Comparison of ENCODE assay signal across 23 cellular contexts in genomic region chrX:10983526-10983925, GRCh38.
DNase-seq lines count a peak whose midpoint lies in the region; ATAC-seq, FAIRE-seq and TF ChIP-seq lines count a peak whose summit lies in the region.
"Had no signal": no experiment of that assay in that cellular context is flagged by ENCODE, and none has a peak within 500 bp of the region (broad histone marks: within the 10 kb centered on the region; RNA-seq: fewer than 3 reads in every experiment).

No MANE protein-coding gene starts in this region.

- no peaks in the 10 kb centered on the region for H3K79me2 ChIP-seq in HepG2 (ENCODE audit: insufficient read depth, low read length)

- no TSS peak for BruUV-seq in HepG2 (replicated peaks; lab: Mats Ljungman, UMichigan)
- BruUV-seq in A673 (replicated peaks; lab: Mats Ljungman, UMichigan): no TSS peak

- H3K27ac ChIP-seq in HepG2 (ENCODE audit: extremely low read length, insufficient read depth, low read length) (peak overlapping the region; percentile 35), right lobe of liver (no peak overlapping the region), A673 (ENCODE audit: low read depth, low read length, poor library complexity, severe bottlenecking) (no peak overlapping the region)
- H3K27ac ChIP-seq: 22Rv1; A549; BLaER1 treated with 17β-estradiol and CSF1 and Interleukin-3, amounts not matched to agents 10 nM and 100 nM had no signal

- TF ChIP-seq EP300 in HepG2 (IDR thresholded peaks at IDR 0.05; ENCODE audit: low read depth in 2 of 2, low read length in 2 of 2): no peak
- TF ChIP-seq EP300 in HepG2 (CRISPR knock-in tag; IDR thresholded peaks at IDR 0.05; ENCODE audit: borderline replicate concordance): no peak

- no peaks in the 10 kb centered on the region for H3K4me1 Mint-ChIP-seq in stimulated activated effector memory CD8-positive, alpha-beta T cell treated with anti-CD3 and anti-CD28 coated beads, Interleukin-12 subunit alpha, Interleukin-12 subunit beta, amount 100 ng/mL, for 72 hours
- H3K4me1 Mint-ChIP-seq: B cell; CD4-positive, CD25-positive, alpha-beta regulatory T cell; CD8-positive, alpha-beta memory T cell had no signal

- H3K4me1 ChIP-seq in HepG2 (ENCODE audit: insufficient read depth, low read length) (peaks cover 35% of the 10 kb centered on the region), right lobe of liver (no peaks in the 10 kb centered on the region), A673 (ENCODE audit: insufficient read depth, low read length, poor library complexity, severe bottlenecking) (no peaks in the 10 kb centered on the region)
- H3K4me1 ChIP-seq: A549; BLaER1 treated with 17β-estradiol and CSF1 and Interleukin-3, amounts not matched to agents 10 nM and 100 nM had no signal

- no peak for TF ChIP-seq CTCF in HepG2 (CRISPR knock-in tag; IDR thresholded peaks at IDR 0.05)
- TF ChIP-seq CTCF in right lobe of liver (IDR thresholded peaks at IDR 0.05): no peak
- TF ChIP-seq CTCF in A673 (conservative IDR thresholded peaks at IDR 0.05; ENCODE audit: low read depth, low read length): no peak

- no peak overlapping the region for H2AFZ ChIP-seq in HepG2 (ENCODE audit: low read length)

- ATAC-seq in HepG2 (peak; percentile 41; the same call in 2 of the 3 replicates), right lobe of liver (no peak)
- ATAC-seq in stimulated activated effector memory CD8-positive, alpha-beta T cell treated with anti-CD3 and anti-CD28 coated beads, Interleukin-12 subunit alpha, Interleukin-12 subunit beta, amount 100 ng/mL, for 72 hours: no peak
- ATAC-seq: A549, HCT116 had no signal

- peak; percentile 39 for DNase-seq in HepG2 (ENCODE audit: low spot score)
- DNase-seq in right lobe of liver: no peak
- DNase-seq in globus pallidus (ENCODE audit: low spot score): peak; percentile 79
- peak; percentile 62 for DNase-seq in medulla oblongata (ENCODE audit: extremely low spot score)
- DNase-seq in superior temporal gyrus (ENCODE audit: extremely low spot score): peak; percentile 52
- DNase-seq in NCI-H446 treated with DMSO at 0.1 percent for 48 hours (lab: John Stamatoyannopoulos, UW): no peak
- DNase-seq in A673 (ENCODE audit: low spot score): no peak
- DNase-seq in stimulated activated effector memory CD8-positive, alpha-beta T cell treated with anti-CD3 and anti-CD28 coated beads, Interleukin-12 subunit alpha, Interleukin-12 subunit beta, amount 100 ng/mL, for 72 hours (ENCODE audit: low spot score in 2 of 2): no peak
- DNase-seq: CD4-positive, CD25-positive, alpha-beta regulatory T cell; CD8-positive, alpha-beta memory T cell; DMS153; DMS79; GDM1; GOT3; H7; HFFc6 had no signal

- POLR2A ChIA-PET in HepG2 (lab: Yijun Ruan, JAX) (interaction anchor here (1.4 kb wide), 1 partner anchor 9 kb away, joined by 8 read pairs; no protein-coding TSS in a partner anchor), A673 (lab: Charles Lee; ENCODE audit: low non-redundant PET) (no interaction called here)

- TF ChIP-seq POLR2A in HepG2 (IDR thresholded peaks at IDR 0.05; ENCODE audit: insufficient read depth in 1 of 2, low read depth in 2 of 2, low read length in 2 of 2) (no peak), right lobe of liver (IDR thresholded peaks at IDR 0.05) (no peak)

- H3K27ac Mint-ChIP-seq in stimulated activated effector memory CD8-positive, alpha-beta T cell treated with anti-CD3 and anti-CD28 coated beads, Interleukin-12 subunit alpha, Interleukin-12 subunit beta, amount 100 ng/mL, for 72 hours: no peak overlapping the region
- H3K27ac Mint-ChIP-seq: B cell, HFFc6 had no signal

- H3K9me3 ChIP-seq in HepG2 (ENCODE audit: low read length) (no peaks in the 10 kb centered on the region), right lobe of liver (no peaks in the 10 kb centered on the region), A673 (ENCODE audit: low read depth, low read length, poor library complexity, severe bottlenecking) (no peaks in the 10 kb centered on the region)
- H3K9me3 ChIP-seq: A549; BLaER1 treated with 17β-estradiol and CSF1 and Interleukin-3, amounts not matched to agents 10 nM and 100 nM had no signal

- H3K4me3 Mint-ChIP-seq in stimulated activated effector memory CD8-positive, alpha-beta T cell treated with anti-CD3 and anti-CD28 coated beads, Interleukin-12 subunit alpha, Interleukin-12 subunit beta, amount 100 ng/mL, for 72 hours: no peak overlapping the region
- H3K4me3 Mint-ChIP-seq: B cell; CD4-positive, CD25-positive, alpha-beta regulatory T cell; CD8-positive, alpha-beta memory T cell; HFFc6 had no signal

- H3K9ac ChIP-seq in HepG2 (ENCODE audit: insufficient read depth, low read depth, low read length): no peak overlapping the region
- H3K9ac ChIP-seq: BLaER1 treated with 17β-estradiol and CSF1 and Interleukin-3, amounts not matched to agents 10 nM and 100 nM had no signal

- intact Hi-C loops in HepG2 (cut with micrococcal nuclease; ENCODE audit: unreplicated experiment) (loop anchor here (5.0 kb wide), 1 partner anchor 81 kb away; no protein-coding TSS in a partner anchor), right lobe of liver (cut with DNase I) (no loop called here), A673 (cut with micrococcal nuclease; ENCODE audit: unreplicated experiment) (no loop called here)

- in situ Hi-C loops in HepG2 (cut with HindIII; ENCODE audit: extremely low pct_ligation_motif_present, low pct_unique_long_range_greater_than_20kb): no loop called here

- TF ChIP-seq RAD21 in HepG2 (CRISPR knock-in tag; IDR thresholded peaks at IDR 0.05): no peak

- H3K27me3 ChIP-seq in HepG2 (ENCODE audit: control insufficient read depth in 1 of 2, insufficient read depth in 2 of 2, low read length in 2 of 2): no peaks in the 10 kb centered on the region
- no peaks in the 10 kb centered on the region for H3K27me3 ChIP-seq in right lobe of liver
- no peaks in the 10 kb centered on the region for H3K27me3 ChIP-seq in A673 (replicated peaks; ENCODE audit: insufficient read depth, low read depth, low read length, poor library complexity)

- CTCF ChIA-PET in HepG2 (lab: Yijun Ruan, JAX; ENCODE audit: low intra/inter-chr PET ratio, low total read pairs): no interaction called here
- CTCF ChIA-PET in A673 (lab: Charles Lee): no interaction called here

- 83% methylated on average over 4 of the region's 4 CpGs for WGBS in HepG2 (ENCODE audit: low lambda C conversion rate)
- WGBS in right lobe of liver (ENCODE audit: insufficient coverage, low coverage, low lambda C conversion rate, missing lambda C conversion rate): 74% methylated on average over 3 of the region's 4 CpGs

- H3K36me3 Mint-ChIP-seq in stimulated activated effector memory CD8-positive, alpha-beta T cell treated with anti-CD3 and anti-CD28 coated beads, Interleukin-12 subunit alpha, Interleukin-12 subunit beta, amount 100 ng/mL, for 72 hours: no peaks in the 10 kb centered on the region
- H3K36me3 Mint-ChIP-seq: CD4-positive, CD25-positive, alpha-beta regulatory T cell; CD8-positive, alpha-beta memory T cell had no signal

- no peaks in the 10 kb centered on the region for H4K20me1 ChIP-seq in HepG2 (ENCODE audit: insufficient read depth, low read length)
- H4K20me1 ChIP-seq: BLaER1 treated with 17β-estradiol and CSF1 and Interleukin-3, amounts not matched to agents 10 nM and 100 nM had no signal

- H3K36me3 ChIP-seq in HepG2 (replicated peaks in 1 of 2; ENCODE audit: control insufficient read depth in 1 of 2, insufficient read depth in 2 of 2, low read length in 2 of 2) (no peaks in the 10 kb centered on the region), right lobe of liver (no peaks in the 10 kb centered on the region), A673 (ENCODE audit: insufficient read depth, low read length, poor library complexity, severe bottlenecking) (no peaks in the 10 kb centered on the region)
- H3K36me3 ChIP-seq: BLaER1 treated with 17β-estradiol and CSF1 and Interleukin-3, amounts not matched to agents 10 nM and 100 nM had no signal

- no peak overlapping the region for H3K4me3 ChIP-seq in HepG2 (replicated peaks in 1 of 3; ENCODE audit: insufficient read depth in 1 of 3, low read depth in 2 of 3, low read length in 3 of 3)
- no peak overlapping the region for H3K4me3 ChIP-seq in right lobe of liver
- no peak overlapping the region for H3K4me3 ChIP-seq in A673 (ENCODE audit: low read depth, low read length, poor library complexity, severe bottlenecking)
- H3K4me3 ChIP-seq: A549; BLaER1 treated with 17β-estradiol and CSF1 and Interleukin-3, amounts not matched to agents 10 nM and 100 nM had no signal

- H3K4me2 ChIP-seq in HepG2 (ENCODE audit: low read depth, low read length): no peak overlapping the region
- H3K4me2 ChIP-seq: A549; BLaER1 treated with 17β-estradiol and CSF1 and Interleukin-3, amounts not matched to agents 10 nM and 100 nM had no signal

- peaks cover 6% of the 10 kb centered on the region for H3K9me3 Mint-ChIP-seq in stimulated activated effector memory CD8-positive, alpha-beta T cell treated with anti-CD3 and anti-CD28 coated beads, Interleukin-12 subunit alpha, Interleukin-12 subunit beta, amount 100 ng/mL, for 72 hours
- H3K9me3 Mint-ChIP-seq: HFFc6 had no signal

- no peak for FAIRE-seq in HepG2 (lab: Jason Lieb, UNC)
- FAIRE-seq: GM12892, GM18507 had no signal

TF ChIP-seq in HepG2, 621 proteins besides CTCF, POLR2A, EP300 and RAD21:
- TF ChIP-seq CEBPG (CRISPR knock-in tag; IDR thresholded peaks at IDR 0.05): no peak
- TF ChIP-seq ZNF781 (CRISPR knock-in tag; IDR thresholded peaks at IDR 0.05; ENCODE audit: borderline replicate concordance, not compliant biosample characterization): no peak
- no peak for TF ChIP-seq ZNF354B (CRISPR knock-in tag; IDR thresholded peaks at IDR 0.05)

Comparison
In these comparisons a context has a peak if more than half of its experiments do, and no peak if none do; other contexts are left out.
1. DNase-seq: peak in HepG2 (single experiment), globus pallidus (single experiment), medulla oblongata (single experiment) and superior temporal gyrus (single experiment); none in right lobe of liver (0 of 3), NCI-H446 treated with DMSO at 0.1 percent for 48 hours (single experiment), A673 (single experiment) and stimulated activated effector memory CD8-positive, alpha-beta T cell treated with anti-CD3 and anti-CD28 coated beads, Interleukin-12 subunit alpha, Interleukin-12 subunit beta, amount 100 ng/mL, for 72 hours (0 of 2).